Comparison of ENCODE assay signal across 8 cellular contexts in genomic region chr17:2071024-2071385, GRCh38. TPM values are rescaled to one million over a fixed set of nuclear protein-coding genes. Genes with fewer than 3 reads are reported as not detected.
A peak's percentile ranks its signal among the peaks of the same experiment; 100 is the strongest.
DNase-seq lines count a peak whose midpoint lies in the region; ATAC-seq and TF ChIP-seq lines count a peak whose summit lies in the region.
"Had no signal": no experiment of that assay in that cellular context is flagged by ENCODE, and none has a peak within 500 bp of the region (broad histone marks: within the 10 kb centered on the region; RNA-seq: fewer than 3 reads in every experiment).

No MANE protein-coding gene starts in this region.

- no peak for DNase-seq in activated naive CD4-positive, alpha-beta T cell treated with anti-CD3 and anti-CD28 coated beads, Interleukin-2, amount 10 ng/mL, durations not matched to agents 7 days and 5 days
- DNase-seq in activated naive CD4-positive, alpha-beta T cell (lab: John Stamatoyannopoulos, UW) = no peak
- no peak for DNase-seq in esophagus squamous epithelium (lab: John Stamatoyannopoulos, UW)
- DNase-seq in testis = no peak
- DNase-seq: hippocampal formation, occipital lobe had no signal

- peak overlapping the region; percentile 82 for H3K27ac Mint-ChIP-seq in activated naive CD4-positive, alpha-beta T cell treated with anti-CD3 and anti-CD28 coated beads, Interleukin-2, amount 10 ng/mL, durations not matched to agents 7 days and 5 days

- H3K9me3 ChIP-seq in esophagus squamous epithelium (no peaks in the 10 kb centered on the region), testis (no peaks in the 10 kb centered on the region)

- H3K36me3 ChIP-seq in esophagus squamous epithelium (peaks cover 0 to 84% (median 0%) of the 10 kb centered on the region in 3 donors), testis (ENCODE audit: low read depth, missing control alignments) (no peaks in the 10 kb centered on the region)

- H3K4me3 Mint-ChIP-seq in activated naive CD4-positive, alpha-beta T cell treated with anti-CD3 and anti-CD28 coated beads, Interleukin-2, amount 10 ng/mL, durations not matched to agents 7 days and 5 days = no peak overlapping the region

- intact Hi-C loops in esophagus squamous epithelium (cut with DNase I) = no loop called here
- intact Hi-C loops in testis (cut with DNase I; ENCODE audit: low total_unique reads) = no loop called here

- H3K4me3 ChIP-seq in esophagus squamous epithelium (no peak overlapping the region), testis (no peak overlapping the region)

- peaks cover 58% of the 10 kb centered on the region for H3K36me3 Mint-ChIP-seq in activated naive CD4-positive, alpha-beta T cell treated with anti-CD3 and anti-CD28 coated beads, Interleukin-2, amount 10 ng/mL, durations not matched to agents 7 days and 5 days

- H3K27me3 ChIP-seq in esophagus squamous epithelium = no peaks in the 10 kb centered on the region
- no peaks in the 10 kb centered on the region for H3K27me3 ChIP-seq in testis

- peaks cover 28 to 84% (median 64%) of the 10 kb centered on the region in 3 donors for H3K4me1 ChIP-seq in esophagus squamous epithelium
- peaks cover 55% of the 10 kb centered on the region for H3K4me1 ChIP-seq in testis

- H3K27me3 Mint-ChIP-seq in activated naive CD4-positive, alpha-beta T cell treated with anti-CD3 and anti-CD28 coated beads, Interleukin-2, amount 10 ng/mL, durations not matched to agents 7 days and 5 days = no peaks in the 10 kb centered on the region

- H3K9me3 Mint-ChIP-seq in activated naive CD4-positive, alpha-beta T cell treated with anti-CD3 and anti-CD28 coated beads, Interleukin-2, amount 10 ng/mL, durations not matched to agents 7 days and 5 days = no peaks in the 10 kb centered on the region

- H3K27ac ChIP-seq in esophagus squamous epithelium (peak overlapping the region; percentile 45 to 93 (median 86)), testis (peak overlapping the region; percentile 80 to 85)

- CTCF ChIA-PET in activated naive CD4-positive, alpha-beta T cell treated with anti-CD3 and anti-CD28 coated beads, Interleukin-2, amount 10 ng/mL, durations not matched to agents 7 days and 5 days (lab: Charles Lee) = interaction anchor here (1.0 to 2.8 kb wide), 6 partner anchors 11 to 212 kb away, joined by 3 to 17 read pairs (median 4); no protein-coding TSS in a partner anchor

- no peak for TF ChIP-seq POLR2A in esophagus squamous epithelium (IDR thresholded peaks at IDR 0.05)
- no peak for TF ChIP-seq POLR2A in testis (IDR thresholded peaks at IDR 0.05)

- ATAC-seq in GM21423 (IDR thresholded peaks at IDR 0.05; ENCODE audit: unreplicated experiment) (no peak), HG02885 (IDR thresholded peaks at IDR 0.05; ENCODE audit: poor library complexity, unreplicated experiment) (no peak)

- WGBS in esophagus squamous epithelium, 2 donors = 87 to 96% methylated on average over 4 to 5 of the region's 6 CpGs
- 94 to 98% methylated on average over 5 to 6 of the region's 6 CpGs for WGBS in testis, 2 donors

- H3K4me1 Mint-ChIP-seq in activated naive CD4-positive, alpha-beta T cell treated with anti-CD3 and anti-CD28 coated beads, Interleukin-2, amount 10 ng/mL, durations not matched to agents 7 days and 5 days = peaks cover 63% of the 10 kb centered on the region

- TF ChIP-seq CTCF in esophagus squamous epithelium (IDR thresholded peaks at IDR 0.05) (no peak), testis (IDR thresholded peaks at IDR 0.05) (no peak)

RNA-seq across cellular contexts. Expression of gene HIC1, which starts 16.1 kb away (rescaled TPM):
- total RNA-seq in esophagus squamous epithelium = 10 to 100 TPM in 1 of 4 donors, 1 to 10 TPM in 3; 2.1 to 14.1 (median 5.9) TPM
- total RNA-seq in testis = 10 to 100 TPM; 36.1 to 38.4 TPM
- 8.7 TPM for polyA plus RNA-seq in testis (ENCODE audit: insufficient read depth, low read depth, low replicate concordance)

RNA-seq across cellular contexts. Expression of gene OVCA2, which starts 29.2 kb away (rescaled TPM):
- total RNA-seq in esophagus squamous epithelium = 10 to 100 TPM; 42.3 to 70.5 (median 53.2) TPM
- total RNA-seq in testis = 10 to 100 TPM; 46.3 to 55.1 TPM
- polyA plus RNA-seq in testis (ENCODE audit: insufficient read depth, low read depth, low replicate concordance) = 46.3 TPM

RNA-seq across cellular contexts. Expression of gene DPH1, which starts 41.1 kb away (rescaled TPM):
- total RNA-seq in esophagus squamous epithelium (10 to 100 TPM; 14.9 to 55.7 (median 22.7) TPM), testis (10 to 100 TPM; 91.9 to 93.3 TPM)
- 32.6 TPM for polyA plus RNA-seq in testis (ENCODE audit: insufficient read depth, low read depth, low replicate concordance)

RNA-seq across cellular contexts. Expression of gene RTN4RL1, which starts 45.9 kb away (rescaled TPM):
- 1 to 10 TPM; 1.1 to 4.0 (median 2.0) TPM for total RNA-seq in esophagus squamous epithelium
- 1 to 10 TPM; 1.7 to 1.8 TPM for total RNA-seq in testis
- polyA plus RNA-seq in testis (ENCODE audit: insufficient read depth, low read depth, low replicate concordance) = 1.8 TPM
